ENCODE assay signal across 23 cellular contexts in the genomic region with DNA sequence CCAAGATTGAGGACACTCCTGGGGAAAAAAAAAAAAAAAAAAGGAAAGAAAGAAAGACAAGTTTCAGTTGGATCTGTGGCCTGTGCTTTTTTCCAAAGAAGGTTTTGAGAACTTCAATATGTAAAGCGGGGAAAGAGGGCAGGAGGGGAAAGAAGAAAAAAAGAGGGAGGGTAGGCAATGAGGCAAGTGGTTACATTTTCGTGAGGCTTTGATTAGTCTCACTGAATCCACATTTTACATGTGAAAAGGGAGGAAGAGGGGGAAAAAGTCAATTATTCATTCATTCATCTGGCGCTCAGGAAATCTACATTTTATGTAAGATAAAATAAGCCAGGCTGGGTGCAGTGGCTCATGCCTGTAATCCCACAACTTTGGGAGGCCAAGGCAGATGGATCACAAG.
"Had no signal": no experiment of that assay in that cellular context is flagged by ENCODE, and none has a peak within 500 bp of the region (broad histone marks: within the 10 kb centered on the region; RNA-seq: fewer than 3 reads in every experiment).

No MANE protein-coding gene starts in this region.

- H3K4me3 ChIP-seq: coronary artery, heart left ventricle, left ventricle myocardium inferior, lower lobe of right lung, prostate gland, right lobe of liver, spleen, testis, tibial nerve, upper lobe of right lung, vagina had no signal

- H3K9ac ChIP-seq: parathyroid adenoma had no signal

- H3K4me1 ChIP-seq: heart left ventricle, left ventricle myocardium inferior, lower lobe of right lung, parathyroid adenoma, prostate gland, right lobe of liver, spleen, testis, tibial nerve, upper lobe of right lung, vagina had no signal

- FAIRE-seq: kidney had no signal

- H2AFZ ChIP-seq: parathyroid adenoma had no signal

- H3K79me2 ChIP-seq: parathyroid adenoma had no signal

- H3K9me3 ChIP-seq: lower lobe of right lung, prostate gland, right lobe of liver, spleen, testis, tibial nerve, upper lobe of right lung, vagina had no signal

- H3K27me3 ChIP-seq: heart left ventricle, right lobe of liver, spleen, testis, tibial nerve, upper lobe of right lung, vagina had no signal

- ATAC-seq: heart left ventricle; left cardiac atrium; lower lobe of right lung; right lobe of liver; stimulated activated memory B cell treated with anti-CD40 and anti-IgM and Interleukin-4, amounts not matched to agents 10 μg/mL and 1 μg/mL and 100 μg/mL, for 72 hours; upper lobe of right lung had no signal

- H3K27ac ChIP-seq: coronary artery, heart left ventricle, left ventricle myocardium inferior, lower lobe of right lung, parathyroid adenoma, prostate gland, right lobe of liver, spleen, testis, tibial nerve, upper lobe of right lung, vagina had no signal

- DNase-seq: effector CD4-positive, alpha-beta T cell; foreskin melanocyte; heart left ventricle; hippocampal formation; kidney; left cardiac atrium; left ventricle myocardium inferior; lower lobe of right lung; midbrain; retina; right lobe of liver; spleen; stimulated activated CD4-positive, alpha-beta T cell treated with anti-CD3 and anti-CD28 coated beads, Interleukin-15, amount 100 ng/mL, for 24 hours; stimulated activated CD4-positive, alpha-beta T cell treated with anti-CD3 and anti-CD28 coated beads, Interleukin-1b, Interleukin-23, amount 100 ng/mL, for 48 hours; stimulated activated CD4-positive, alpha-beta T cell treated with anti-CD3 and anti-CD28 coated beads, Interleukin-4, amount 100 ng/mL, for 24 hours; testis; upper lobe of right lung had no signal

- H3K36me3 ChIP-seq: heart left ventricle, left ventricle myocardium inferior, lower lobe of right lung, prostate gland, right lobe of liver, spleen, tibial nerve, upper lobe of right lung, vagina had no signal
